2 cellular contexts compared by ENCODE assay signal in genomic region chr2:160213511-160213910, GRCh38.
TF ChIP-seq lines count a peak whose summit lies in the region.

No MANE protein-coding gene starts in this region.

TF ChIP-seq in SK-N-SH, 30 proteins besides CTCF, POLR2A, EP300 and RAD21:
- TF ChIP-seq IRF3 (IDR thresholded peaks at IDR 0.05; ENCODE audit: low read depth, low read length) (no peak), SMC3 (IDR thresholded peaks at IDR 0.05; ENCODE audit: low read depth, low read length) (no peak), FOSL2 (IDR thresholded peaks at IDR 0.05; ENCODE audit: borderline replicate concordance, low read depth) (no peak)

TF ChIP-seq in SK-N-SH treated with all-trans-retinoic acid at 6 μM for 48 hours, 23 proteins besides CTCF, POLR2A, EP300 and RAD21:
- TF ChIP-seq ISL1 (CRISPR knock-in tag; IDR thresholded peaks at IDR 0.05) (no peak), CREB5 (CRISPR knock-in tag; IDR thresholded peaks at IDR 0.05; ENCODE audit: low read depth) (no peak), ZNF8 (CRISPR knock-in tag; IDR thresholded peaks at IDR 0.05) (no peak), CSDC2 (CRISPR knock-in tag; IDR thresholded peaks at IDR 0.05) (no peak), BACH2 (CRISPR knock-in tag; IDR thresholded peaks at IDR 0.05; ENCODE audit: borderline replicate concordance) (no peak), PPARA (CRISPR knock-in tag; IDR thresholded peaks at IDR 0.05; ENCODE audit: borderline replicate concordance) (no peak), ZFP3 (CRISPR knock-in tag; IDR thresholded peaks at IDR 0.05) (no peak), ZNF565 (CRISPR knock-in tag; conservative IDR thresholded peaks at IDR 0.05; ENCODE audit: low read depth) (no peak), ZC3H10 (CRISPR knock-in tag; IDR thresholded peaks at IDR 0.05) (no peak), ZFP30 (CRISPR knock-in tag; IDR thresholded peaks at IDR 0.05) (no peak), TCF4 (CRISPR knock-in tag; IDR thresholded peaks at IDR 0.05; ENCODE audit: borderline replicate concordance) (no peak), PATZ1 (CRISPR knock-in tag; IDR thresholded peaks at IDR 0.05; ENCODE audit: borderline replicate concordance) (no peak), RARB (CRISPR knock-in tag; IDR thresholded peaks at IDR 0.05) (no peak), ESRRG (CRISPR knock-in tag; IDR thresholded peaks at IDR 0.05) (no peak), CSRNP3 (CRISPR knock-in tag; IDR thresholded peaks at IDR 0.05) (no peak), ARNTL (CRISPR knock-in tag; IDR thresholded peaks at IDR 0.05; ENCODE audit: borderline replicate concordance, low read depth) (no peak)
